In the genomic region with DNA sequence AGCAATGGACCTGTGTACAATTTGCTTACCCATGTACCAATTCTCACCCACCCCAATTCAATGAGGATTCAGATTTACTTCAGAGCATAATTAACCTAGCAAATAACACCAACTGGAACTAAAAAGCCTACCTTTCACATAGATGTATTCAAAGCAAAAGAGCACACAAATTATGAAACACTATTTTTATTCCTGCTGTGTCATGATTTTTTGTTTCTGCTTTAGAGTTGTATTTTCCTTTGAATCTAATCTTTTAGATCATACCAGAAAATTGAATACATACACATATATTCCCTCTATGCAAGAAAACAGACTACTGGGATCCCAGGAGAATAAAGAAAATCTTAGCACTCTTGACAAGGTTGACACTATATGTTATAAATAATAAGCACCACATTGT, we compare ENCODE assay signal across 19 cellular contexts.
"Had no signal": no experiment of that assay in that cellular context is flagged by ENCODE, and none has a peak within 500 bp of the region (broad histone marks: within the 10 kb centered on the region; RNA-seq: fewer than 3 reads in every experiment).

No MANE protein-coding gene starts in this region.

- FAIRE-seq: RCC 7860 had no signal

- DNase-seq: Kasumi-1, KG1, MM.1S, NCI-H1092 treated with DMSO at 0.1 percent for 48 hours, NCI-H1436, NCI-H187, NCI-H2029, NCI-H2081 treated with DMSO at 0.1 percent for 48 hours, NCI-H2171, NCI-H226, NCI-H446 treated with DMSO at 0.1 percent for 48 hours, NCI-H510A treated with DMSO at 0.1 percent for 48 hours, NCI-H526, NCI-H774, Right ventricle myocardium superior, RPMI8226, T-helper 1 cell had no signal

- ATAC-seq: SK-N-SH treated with all-trans-retinoic acid at 6 μM for 48 hours had no signal
